Comparison of ENCODE assay signal across 21 cellular contexts in genomic region chr6:119453242-119453641, GRCh38.
DNase-seq lines count a peak whose midpoint lies in the region; ATAC-seq, FAIRE-seq and TF ChIP-seq lines count a peak whose summit lies in the region.
"Had no signal": no experiment of that assay in that cellular context is flagged by ENCODE, and none has a peak within 500 bp of the region (broad histone marks: within the 10 kb centered on the region; RNA-seq: fewer than 3 reads in every experiment).

No MANE protein-coding gene starts in this region.

- in situ Hi-C loops in K562 (cut with MboI) = no loop called here

- H3K9me3 Mint-ChIP-seq in H9 = no peaks in the 10 kb centered on the region

- intact Hi-C loops in K562 (cut with micrococcal nuclease) = no loop called here

- no peak overlapping the region for H2BK5ac ChIP-seq in H9 (ENCODE audit: insufficient read length, low read length)

- H3K9me3 ChIP-seq in H9 (ENCODE audit: control insufficient read depth, low read depth, low read length) (no peaks in the 10 kb centered on the region), K562 (replicated peaks; ENCODE audit: control insufficient read depth, insufficient read depth, low read depth, low read length) (no peaks in the 10 kb centered on the region), neural cell (ENCODE audit: low read length) (no peaks in the 10 kb centered on the region)

- no peak overlapping the region for H3K4ac ChIP-seq in H9 (ENCODE audit: low read depth, low read length)

- POLR2A ChIA-PET in K562 (lab: Yijun Ruan, JAX) = interaction anchor here (0.6 kb wide), 1 partner anchor 193 kb away, joined by 4 read pairs; no protein-coding TSS in a partner anchor

- H2AFZ ChIP-seq in H9 (ENCODE audit: low read length) (no peak overlapping the region), K562 (ENCODE audit: low read depth, low read length) (peak overlapping the region; percentile 28; the same call in 1 of the 2 replicates), neural cell (ENCODE audit: low read depth, low read length) (no peak overlapping the region)
- H2AFZ ChIP-seq: GM23248 had no signal

- DNase-seq in H9 = no peak
- DNase-seq in K562 (ENCODE audit: extremely low read depth in 1 of 4, low spot score in 3 of 4) = no peak
- DNase-seq in substantia nigra (lab: John Stamatoyannopoulos, UW) = no peak
- DNase-seq in iPS-NIHi7 (ENCODE audit: extremely low spot score) = no peak
- DNase-seq in NCI-H446 treated with DMSO at 0.1 percent for 48 hours (lab: John Stamatoyannopoulos, UW) = no peak
- DNase-seq in foreskin keratinocyte = no peak
- DNase-seq: ACHN, AML-193, COR-L47, DMS 273 treated with DMSO at 0.1 percent for 48 hours, GM23248, NCI-H1092 treated with DMSO at 0.1 percent for 48 hours, NCI-H146, NCI-H2029 treated with DMSO at 0.1 percent for 48 hours, NCI-H2171, OCI-M1, SHP77 had no signal

- no peaks in the 10 kb centered on the region for H3K9me1 ChIP-seq in K562 (ENCODE audit: control insufficient read depth, insufficient read depth, low read length)

- no peak overlapping the region for H2BK120ac ChIP-seq in H9 (ENCODE audit: low read depth, low read length, poor library complexity, severe bottlenecking)

- no peak for TF ChIP-seq POLR2A in K562 (conservative IDR thresholded peaks at IDR 0.05)

- no peaks in the 10 kb centered on the region for H3F3A ChIP-seq in neural cell (ENCODE audit: insufficient read depth, low read length, poor library complexity, severe bottlenecking)

- H3K4me3 ChIP-seq in K562 (no peak overlapping the region), neural cell (ENCODE audit: low read length) (no peak overlapping the region)
- H3K4me3 ChIP-seq: GM23248, SK-N-MC had no signal

- CTCF ChIA-PET in K562 (lab: Yijun Ruan, JAX; ENCODE audit: low intra/inter-chr PET ratio) = no interaction called here

- no peak overlapping the region for H4K91ac ChIP-seq in H9 (ENCODE audit: insufficient read length, low read depth, low read length)

- no TSS peak for BruUV-seq in K562 (replicated peaks; lab: Mats Ljungman, UMichigan)

- H3K36me3 Mint-ChIP-seq in H9 (ENCODE audit: insufficient read depth in 1 of 3, low read depth in 3 of 3) = no peaks in the 10 kb centered on the region
- H3K36me3 Mint-ChIP-seq: CD14-positive monocyte had no signal

- no peak overlapping the region for H2BK15ac ChIP-seq in H9 (ENCODE audit: low read depth, low read length)

- no peak for TF ChIP-seq RAD21 in K562 (CRISPR knock-in tag; conservative IDR thresholded peaks at IDR 0.05 in 1 of 2, IDR thresholded peaks at IDR 0.05 in 1 of 2)
- TF ChIP-seq RAD21 in neural cell (conservative IDR thresholded peaks at IDR 0.05) = no peak

- no peak overlapping the region for H4K5ac ChIP-seq in H9 (ENCODE audit: insufficient read length, low read depth, low read length)

- TF ChIP-seq EP300 in K562 (IDR thresholded peaks at IDR 0.05; ENCODE audit: low read length) (no peak), neural cell (conservative IDR thresholded peaks at IDR 0.05; ENCODE audit: poor library complexity, severe bottlenecking) (no peak)

- H3K27me3 ChIP-seq in H9 (ENCODE audit: insufficient read depth, low read length) = no peaks in the 10 kb centered on the region
- H3K27me3 ChIP-seq in K562 (ENCODE audit: control insufficient read depth in 2 of 2, insufficient read depth in 2 of 2, low read length in 2 of 2) = no peaks in the 10 kb centered on the region
- no peaks in the 10 kb centered on the region for H3K27me3 ChIP-seq in neural cell (ENCODE audit: insufficient read depth, low read depth, low read length)
- no peaks in the 10 kb centered on the region for H3K27me3 ChIP-seq in foreskin keratinocyte

- H3K4me2 ChIP-seq in H9 (ENCODE audit: insufficient read depth, insufficient read length, low read length) = no peak overlapping the region
- no peak overlapping the region for H3K4me2 ChIP-seq in K562 (ENCODE audit: insufficient read depth, low read length)
- H3K4me2 ChIP-seq in neural cell (ENCODE audit: low read length) = no peak overlapping the region

- no peak overlapping the region for H3K18ac ChIP-seq in H9 (ENCODE audit: insufficient read length, low read depth, low read length)

- no peak overlapping the region for H2BK20ac ChIP-seq in H9 (ENCODE audit: low read depth, low read length, poor library complexity, severe bottlenecking)

- FAIRE-seq in K562 (lab: Jason Lieb, UNC) = no peak
- FAIRE-seq: G401.6 had no signal

- no peak for TF ChIP-seq CTCF in H9 (conservative IDR thresholded peaks at IDR 0.05)
- TF ChIP-seq CTCF in K562 (IDR thresholded peaks at IDR 0.05 in 2 of 3, conservative IDR thresholded peaks at IDR 0.05 in 1 of 3; ENCODE audit: insufficient read depth in 2 of 3, low read depth in 1 of 3, low read length in 3 of 3) = no peak
- no peak for TF ChIP-seq CTCF in neural cell (IDR thresholded peaks at IDR 0.05; ENCODE audit: poor library complexity, severe bottlenecking)
- TF ChIP-seq CTCF in foreskin keratinocyte (conservative IDR thresholded peaks at IDR 0.05) = no peak

- H3K4me3 Mint-ChIP-seq in H9 = no peak overlapping the region
- H3K4me3 Mint-ChIP-seq: CD14-positive monocyte had no signal

- no peaks in the 10 kb centered on the region for H3K23me2 ChIP-seq in H9 (ENCODE audit: insufficient read length, low read depth, low read length, poor library complexity, severe bottlenecking)

- no peaks in the 10 kb centered on the region for H3K79me1 ChIP-seq in H9 (ENCODE audit: insufficient read depth, low read depth, low read length, poor library complexity, severe bottlenecking)

- H3K9ac ChIP-seq in H9 (ENCODE audit: extremely low read depth, insufficient read length, low read length) (no peak overlapping the region), K562 (ENCODE audit: insufficient read depth in 1 of 2, low read depth in 2 of 2, low read length in 2 of 2) (no peak overlapping the region), neural cell (ENCODE audit: low read length) (no peak overlapping the region)
- H3K9ac ChIP-seq: GM23248 had no signal

- no peak overlapping the region for H2AK5ac ChIP-seq in H9 (ENCODE audit: insufficient read length, low read length)

- H3K36me3 ChIP-seq in K562 (ENCODE audit: control insufficient read depth, insufficient read depth, low read length) = no peaks in the 10 kb centered on the region
- no peaks in the 10 kb centered on the region for H3K36me3 ChIP-seq in neural cell (ENCODE audit: insufficient read depth, low read length)

- H3K4me1 Mint-ChIP-seq in H9 = no peaks in the 10 kb centered on the region

- H3K14ac ChIP-seq in H9 (ENCODE audit: insufficient read depth, low read length) = no peak overlapping the region

- H3K79me2 ChIP-seq in H9 (ENCODE audit: insufficient read depth, low read length) (no peaks in the 10 kb centered on the region), K562 (ENCODE audit: control insufficient read depth, insufficient read depth, low read length) (no peaks in the 10 kb centered on the region), neural cell (replicated peaks; ENCODE audit: insufficient read depth, low read length) (no peaks in the 10 kb centered on the region)

- no peak overlapping the region for H3K27ac ChIP-seq in H9 (ENCODE audit: insufficient read length, low read depth, low read length)
- H3K27ac ChIP-seq in K562 (ENCODE audit: extremely low read depth, low read depth, low read length) = no peak overlapping the region
- peak overlapping the region; percentile 30 for H3K27ac ChIP-seq in neural cell (ENCODE audit: low read length)
- no peak overlapping the region for H3K27ac ChIP-seq in substantia nigra (ENCODE audit: low read depth, low read length, poor library complexity, severe bottlenecking)
- H3K27ac ChIP-seq in foreskin keratinocyte = no peak overlapping the region
- H3K27ac ChIP-seq: GM23248, SK-N-MC had no signal

- no peak overlapping the region for H3K56ac ChIP-seq in H9 (ENCODE audit: insufficient read length, low read depth, low read length)

- H3K4me1 ChIP-seq in H9 (ENCODE audit: insufficient read depth, low read length) (no peaks in the 10 kb centered on the region), K562 (replicated peaks in 1 of 2; ENCODE audit: control insufficient read depth in 2 of 2, insufficient read depth in 2 of 2, low read length in 2 of 2) (no peaks in the 10 kb centered on the region; a peak in 1 of 5 replicates), foreskin keratinocyte (no peaks in the 10 kb centered on the region)

- H2BK12ac ChIP-seq in H9 (ENCODE audit: insufficient read length, low read depth, low read length) = no peak overlapping the region

- WGBS in H9 (ENCODE audit: extremely low coverage, insufficient read length, low lambda C conversion rate) = no CpG with 5 or more reads among the region's 6 CpGs
- WGBS in K562 (ENCODE audit: insufficient coverage, low coverage, missing lambda C conversion rate) = 46% methylated on average over 6 of the region's 6 CpGs

- no peaks in the 10 kb centered on the region for H3K9me2 ChIP-seq in neural cell (ENCODE audit: insufficient read depth, low read length)

- H3K23ac ChIP-seq in H9 (ENCODE audit: insufficient read length, low read depth, low read length) = no peak overlapping the region

- no peak overlapping the region for H3T11ph ChIP-seq in H9 (ENCODE audit: low read length)

- ATAC-seq in K562 (no peak; the same call in 2 of the 3 replicates), foreskin keratinocyte (no peak)

- H3K27me3 Mint-ChIP-seq in H9 (ENCODE audit: low read depth) = no peaks in the 10 kb centered on the region

- H4K8ac ChIP-seq in H9 (replicated peaks; ENCODE audit: insufficient read length, low read depth, low read length) = no peak overlapping the region

- H3K27ac Mint-ChIP-seq in H9 = peak overlapping the region in 2 of 3 experiments; percentile 29 to 50; a peak in 4 of 7 replicates
- H3K27ac Mint-ChIP-seq: CD14-positive monocyte had no signal

- no peaks in the 10 kb centered on the region for H4K20me1 ChIP-seq in H9 (ENCODE audit: control insufficient read depth, insufficient read depth, insufficient read length)
- no peaks in the 10 kb centered on the region for H4K20me1 ChIP-seq in K562 (replicated peaks; ENCODE audit: control insufficient read depth, insufficient read depth, low read length)
- H4K20me1 ChIP-seq in neural cell (ENCODE audit: insufficient read depth) = no peaks in the 10 kb centered on the region

TF ChIP-seq in K562, 482 proteins besides CTCF, POLR2A, EP300 and RAD21:
- TF ChIP-seq ZNF174 (CRISPR knock-in tag; IDR thresholded peaks at IDR 0.05) (no peak), ZNF561 (CRISPR knock-in tag; conservative IDR thresholded peaks at IDR 0.05) (no peak), ZNF316 (IDR thresholded peaks at IDR 0.05) (0 out of 2 replicates have a peak, but pooled peaks have one; percentile 1)
